Comparison of ENCODE assay signal across 1 cellular context in genomic region chr17:81655378-81656117, GRCh38.
TF ChIP-seq lines count a peak whose summit lies in the region.

No MANE protein-coding gene starts in this region.

TF ChIP-seq in H1, 55 proteins besides CTCF, POLR2A, EP300 and RAD21:
- TF ChIP-seq MAX (IDR thresholded peaks at IDR 0.05), result peak; percentile 39; the same call in 1 of the 2 replicates
- TF ChIP-seq E2F6 (IDR thresholded peaks at IDR 0.05), result 0 out of 2 replicates have a peak, but pooled peaks have one; percentile 18
- TF ChIP-seq RXRA (IDR thresholded peaks at IDR 0.05; ENCODE audit: insufficient read depth, low read depth, low read length), result no peak
TF ChIP-seq in H1: peak in this region for 2.
